In the genomic region with DNA sequence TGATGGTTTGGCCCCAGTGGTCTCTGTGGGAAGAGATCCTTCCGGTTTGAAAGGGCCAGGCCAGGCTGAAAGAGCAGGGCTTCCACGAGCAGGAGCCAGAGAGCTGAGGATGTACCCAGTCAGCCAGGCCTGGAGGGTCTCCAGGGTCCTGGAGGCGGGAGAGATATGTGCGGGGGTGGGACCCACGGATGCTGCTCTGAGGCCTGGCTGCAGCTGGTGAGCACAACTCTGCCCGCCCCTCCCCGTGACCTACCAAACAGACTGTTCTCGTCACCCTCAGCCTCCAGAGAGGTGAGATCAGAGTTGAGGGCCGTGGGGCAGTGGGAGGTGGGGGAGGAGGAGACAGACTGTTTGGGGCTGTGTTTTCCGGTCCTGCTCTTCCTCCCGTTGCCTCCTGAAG, we compare ENCODE assay signal across 15 cellular contexts. TPM values are rescaled to one million over a fixed set of nuclear protein-coding genes. Genes with fewer than 3 reads are reported as not detected.
DNase-seq lines count a peak whose midpoint lies in the region; ATAC-seq and TF ChIP-seq lines count a peak whose summit lies in the region.
"Had no signal": no experiment of that assay in that cellular context is flagged by ENCODE, and none has a peak within 500 bp of the region (broad histone marks: within the 10 kb centered on the region; RNA-seq: fewer than 3 reads in every experiment).

No MANE protein-coding gene starts in this region.

- peak overlapping the region; percentile 57 for H4K91ac ChIP-seq in mesenchymal stem cell (ENCODE audit: low read length)

- no peak overlapping the region for H2AK5ac ChIP-seq in mesenchymal stem cell (ENCODE audit: low read length, severe bottlenecking)

- no peaks in the 10 kb centered on the region for H3K79me2 ChIP-seq in fibroblast of lung (ENCODE audit: control insufficient read depth, insufficient read depth, low read length)

- H3K4me2 ChIP-seq in fibroblast of lung (ENCODE audit: extremely low read depth, insufficient read depth, low read length) (no peak overlapping the region), mesenchymal stem cell (ENCODE audit: low read length, poor library complexity, severe bottlenecking) (no peak overlapping the region)

- WGBS in mesenchymal stem cell = 45% methylated on average over 8 of the region's 11 CpGs
- WGBS in testis, 2 donors = 24 to 59% methylated on average over 11 of the region's 11 CpGs

- no peak overlapping the region for H2BK120ac ChIP-seq in mesenchymal stem cell (ENCODE audit: low read depth, low read length)

- no peak overlapping the region for H3K4me3 ChIP-seq in HL-60 (replicated peaks; ENCODE audit: insufficient read depth, low read length)
- no peak overlapping the region for H3K4me3 ChIP-seq in fibroblast of lung (replicated peaks in 1 of 4; ENCODE audit: control extremely low read depth in 1 of 4, insufficient read depth in 1 of 4, low read depth in 3 of 4, low read length in 4 of 4)
- H3K4me3 ChIP-seq in mesenchymal stem cell (ENCODE audit: insufficient read depth in 1 of 2, low read depth in 1 of 2, low read length in 2 of 2) = no peak overlapping the region
- no peak overlapping the region for H3K4me3 ChIP-seq in testis

- peak overlapping the region; percentile 56 to 81 for H2BK12ac ChIP-seq in mesenchymal stem cell (ENCODE audit: low read length in 2 of 2)

- no peak for TF ChIP-seq CTCF in HL-60 (IDR thresholded peaks at IDR 0.05; ENCODE audit: insufficient read depth, low read length)
- TF ChIP-seq CTCF in fibroblast of lung (conservative IDR thresholded peaks at IDR 0.05 in 1 of 2, IDR thresholded peaks at IDR 0.05 in 1 of 2; ENCODE audit: low read depth in 1 of 2, low read length in 2 of 2) = peak in 1 of 2 donors; percentile 22
- no peak for TF ChIP-seq CTCF in testis (IDR thresholded peaks at IDR 0.05)

- intact Hi-C loops in testis (cut with DNase I; ENCODE audit: low total_unique reads) = no loop called here

- no peak overlapping the region for H3K23ac ChIP-seq in mesenchymal stem cell (ENCODE audit: low read length in 2 of 2)

- H3K4me1 ChIP-seq in fibroblast of lung (ENCODE audit: control insufficient read depth, extremely low read depth, insufficient read depth, low read length) (peaks cover 30% of the 10 kb centered on the region), mesenchymal stem cell (ENCODE audit: control insufficient read depth, insufficient read depth, low read depth, low read length) (peaks cover 44% of the 10 kb centered on the region), testis (peaks cover 27% of the 10 kb centered on the region)

- H3K36me3 ChIP-seq in fibroblast of lung (ENCODE audit: control insufficient read depth, insufficient read depth, low read length) (no peaks in the 10 kb centered on the region), mesenchymal stem cell (ENCODE audit: control insufficient read depth in 1 of 2, insufficient read depth in 2 of 2, low read depth in 1 of 2, low read length in 2 of 2) (no peaks in the 10 kb centered on the region), testis (ENCODE audit: low read depth, missing control alignments) (no peaks in the 10 kb centered on the region)

- H2BK15ac ChIP-seq in mesenchymal stem cell (ENCODE audit: low read depth, poor library complexity, severe bottlenecking) = peak overlapping the region; percentile 57

- H3K27ac ChIP-seq in HL-60 (replicated peaks) = peak overlapping the region; percentile 83
- peak overlapping the region; percentile 1 for H3K27ac ChIP-seq in fibroblast of lung (ENCODE audit: insufficient read depth, low read length)
- no peak overlapping the region for H3K27ac ChIP-seq in mesenchymal stem cell (ENCODE audit: low read length, poor library complexity, severe bottlenecking)
- no peak overlapping the region for H3K27ac ChIP-seq in testis

- H2BK5ac ChIP-seq in mesenchymal stem cell (ENCODE audit: low read depth, low read length, poor library complexity, severe bottlenecking) = no peak overlapping the region

- ATAC-seq in HG03442 (IDR thresholded peaks at IDR 0.05; ENCODE audit: unreplicated experiment) = no peak
- ATAC-seq in GM19467 (IDR thresholded peaks at IDR 0.05; ENCODE audit: unreplicated experiment) = no peak

- H3K9me3 ChIP-seq in fibroblast of lung (ENCODE audit: control insufficient read depth, insufficient read depth, low read depth, low read length) (no peaks in the 10 kb centered on the region), mesenchymal stem cell (ENCODE audit: control insufficient read depth, low read length) (no peaks in the 10 kb centered on the region), testis (no peaks in the 10 kb centered on the region)
- H3K9me3 ChIP-seq: Caco-2 had no signal

- no peak overlapping the region for H3K9ac ChIP-seq in fibroblast of lung (ENCODE audit: insufficient read depth, low read length)
- peak overlapping the region; percentile 54 for H3K9ac ChIP-seq in mesenchymal stem cell (ENCODE audit: low read length)

- TF ChIP-seq POLR2A in testis (IDR thresholded peaks at IDR 0.05) = no peak

- peak overlapping the region; percentile 27 for H4K8ac ChIP-seq in mesenchymal stem cell (ENCODE audit: low read length)

- DNase-seq in HL-60 (ENCODE audit: low read depth in 1 of 2, low spot score in 1 of 2) = peak in 1 of 2 experiments; percentile 52
- DNase-seq in fibroblast of lung (ENCODE audit: low read depth in 2 of 2) = peak; percentile 32 to 86
- peak; percentile 60 for DNase-seq in mesenchymal stem cell
- peak; percentile 77 for DNase-seq in testis
- DNase-seq in cortex of kidney (lab: John Stamatoyannopoulos, UW) = no peak
- no peak for DNase-seq in NCI-H2029 (lab: John Stamatoyannopoulos, UW)
- DNase-seq: activated CD4-positive, alpha-beta T cell treated with anti-CD3 and anti-CD28 coated beads, Interleukin-2, amount 50 U/mL, for 4 hours; activated naive CD4-positive, alpha-beta T cell treated with anti-CD3 and anti-CD28 coated beads, Interleukin-2, amount 10 ng/mL, durations not matched to agents 7 days and 5 days; Caco-2; H7; NCI-H2081 treated with DMSO at 0.1 percent for 48 hours; stimulated activated CD4-positive, alpha-beta T cell treated with anti-CD3 and anti-CD28 coated beads, Interleukin-12 subunit alpha, Interleukin-12 subunit beta, amount 100 ng/mL, for 4 hours; T-helper 2 cell had no signal

- H3K14ac ChIP-seq in mesenchymal stem cell (ENCODE audit: low read length in 2 of 2) = no peak overlapping the region

- H3K79me1 ChIP-seq in mesenchymal stem cell (replicated peaks; ENCODE audit: low read length, poor library complexity, severe bottlenecking) = no peaks in the 10 kb centered on the region

- no peaks in the 10 kb centered on the region for H4K20me1 ChIP-seq in fibroblast of lung (ENCODE audit: control insufficient read depth, extremely low read depth, insufficient read depth, low read length)

- H2AFZ ChIP-seq in fibroblast of lung (ENCODE audit: low read length) (no peak overlapping the region), mesenchymal stem cell (ENCODE audit: low read depth, low read length) (no peak overlapping the region)

- H3K18ac ChIP-seq in mesenchymal stem cell (ENCODE audit: low read depth in 1 of 2, low read length in 2 of 2) = peak overlapping the region in 1 of 2 experiments; percentile 67

- H3K27me3 ChIP-seq in HL-60 (ENCODE audit: insufficient read depth, poor library complexity, severe bottlenecking) (no peaks in the 10 kb centered on the region), fibroblast of lung (ENCODE audit: control insufficient read depth, insufficient read depth, low read length) (no peaks in the 10 kb centered on the region), mesenchymal stem cell (ENCODE audit: control insufficient read depth in 1 of 2, insufficient read depth in 1 of 2, low read length in 2 of 2) (no peaks in the 10 kb centered on the region), testis (no peaks in the 10 kb centered on the region)

- H3K4ac ChIP-seq in mesenchymal stem cell (ENCODE audit: low read depth in 1 of 2, low read length in 2 of 2) = no peak overlapping the region

RNA-seq across cellular contexts. Expression of gene TRIOBP, which starts 42.2 kb away (rescaled TPM):
- total RNA-seq in fibroblast of lung (105 and 131 TPM in 2 replicates), testis (10 to 100 TPM; 74.0 to 80.2 TPM)
- polyA plus RNA-seq in fibroblast of lung (32.9 and 35.4 TPM in 2 replicates), testis (ENCODE audit: insufficient read depth, low read depth, low replicate concordance) (52.9 TPM)
- polyA plus RNA-seq in fibroblast of lung (2012) = 104 and 109 TPM in 2 replicates
- polyA minus RNA-seq in fibroblast of lung (ENCODE audit: low replicate concordance) = 188 and 198 TPM in 2 replicates
- polyA plus RNA-seq in mesenchymal stem cell (2013, experiment 1 of 2) = 67.0 TPM
- 64.8 TPM for polyA plus RNA-seq in mesenchymal stem cell (2013, experiment 2 of 2)

RNA-seq across cellular contexts. Expression of gene NOL12, which starts 52.9 kb away (rescaled TPM):
- total RNA-seq in fibroblast of lung (12.1 and 15.4 TPM in 2 replicates), testis (10 to 100 TPM; 46.6 to 51.2 TPM)
- polyA plus RNA-seq in fibroblast of lung (12.8 and 26.1 TPM in 2 replicates), testis (ENCODE audit: insufficient read depth, low read depth, low replicate concordance) (76.2 TPM)
- 16.0 and 29.1 TPM in 2 replicates for polyA plus RNA-seq in fibroblast of lung (2012)
- 5.0 and 6.3 TPM in 2 replicates for polyA minus RNA-seq in fibroblast of lung (ENCODE audit: low replicate concordance)
- polyA plus RNA-seq in mesenchymal stem cell (2013, experiment 1 of 2) = 14.9 TPM
- 13.9 TPM for polyA plus RNA-seq in mesenchymal stem cell (2013, experiment 2 of 2)

Comparison
In these comparisons a context has a peak if more than half of its experiments do, and no peak if none do; other contexts are left out.
1. DNase-seq: peak in fibroblast of lung (2 of 2), mesenchymal stem cell (single experiment) and testis (single experiment); none in cortex of kidney (single experiment) and NCI-H2029 (single experiment).
2. H3K27ac ChIP-seq: peak in HL-60 (single experiment) and fibroblast of lung (single experiment); none in mesenchymal stem cell (single experiment) and testis (0 of 2).